29 cellular contexts compared by ENCODE assay signal in genomic region chr1:245867724-245868123, GRCh38.
"Had no signal": no experiment of that assay in that cellular context is flagged by ENCODE, and none has a peak within 500 bp of the region (broad histone marks: within the 10 kb centered on the region; RNA-seq: fewer than 3 reads in every experiment).

No MANE protein-coding gene starts in this region.

- H3K4me3 ChIP-seq: lower lobe of right lung, neural progenitor cell, psoas muscle, skin epidermis, suprapubic skin, thoracic aorta, tibial artery, upper lobe of right lung, uterus had no signal

- H3K36me3 ChIP-seq: neural progenitor cell, neutrophil, thoracic aorta, tibial artery, uterus had no signal

- H3K27ac Mint-ChIP-seq: immature natural killer cell; naive thymus-derived CD8-positive, alpha-beta T cell; neural progenitor cell; stimulated activated naive CD8-positive, alpha-beta T cell treated with anti-CD3 and anti-CD28 coated beads, Interleukin-15, Interleukin-2, amounts not matched to agents 100 ng/mL and 50 ng/mL, for 24 hours had no signal

- H3K4me1 Mint-ChIP-seq: immature natural killer cell had no signal

- H3K4me3 Mint-ChIP-seq: immature natural killer cell; naive thymus-derived CD8-positive, alpha-beta T cell; nephron; neural progenitor cell; stimulated activated naive CD8-positive, alpha-beta T cell treated with anti-CD3 and anti-CD28 coated beads, Interleukin-15, Interleukin-2, amounts not matched to agents 100 ng/mL and 50 ng/mL, for 24 hours had no signal

- H3K36me3 Mint-ChIP-seq: neural progenitor cell had no signal

- FAIRE-seq: islet of Langerhans, kidney had no signal

- H3K27me3 ChIP-seq: neural progenitor cell, neutrophil, suprapubic skin, tibial artery, upper lobe of right lung, uterus had no signal

- ATAC-seq: lower lobe of right lung; naive thymus-derived CD8-positive, alpha-beta T cell; psoas muscle; sciatic nerve; upper lobe of right lung had no signal

- H3K4me1 ChIP-seq: lower lobe of right lung, neural progenitor cell, parathyroid adenoma, psoas muscle, suprapubic skin, tibial artery, upper lobe of right lung, uterus had no signal

- H3K9me3 Mint-ChIP-seq: immature natural killer cell; naive thymus-derived CD8-positive, alpha-beta T cell; nephron; neural progenitor cell; stimulated activated naive CD8-positive, alpha-beta T cell treated with anti-CD3 and anti-CD28 coated beads, Interleukin-15, Interleukin-2, amounts not matched to agents 100 ng/mL and 50 ng/mL, for 24 hours had no signal

- H3K9me3 ChIP-seq: lower lobe of right lung, neutrophil, psoas muscle, suprapubic skin, thoracic aorta, tibial artery, upper lobe of right lung, uterus had no signal

- H3K27me3 Mint-ChIP-seq: naive thymus-derived CD8-positive, alpha-beta T cell; stimulated activated naive CD8-positive, alpha-beta T cell treated with anti-CD3 and anti-CD28 coated beads, Interleukin-15, Interleukin-2, amounts not matched to agents 100 ng/mL and 50 ng/mL, for 24 hours had no signal

- DNase-seq: head of caudate nucleus; hypothalamus; immature natural killer cell; kidney; lower lobe of right lung; mammary epithelial cell; mesenchymal stem cell; naive thymus-derived CD8-positive, alpha-beta T cell; occipital lobe; psoas muscle; stimulated activated CD4-positive, alpha-beta T cell treated with anti-CD3 and anti-CD28 coated beads, Interleukin-12 subunit alpha, Interleukin-12 subunit beta, amount 100 ng/mL, for 4 hours; stimulated activated CD4-positive, alpha-beta T cell treated with anti-CD3 and anti-CD28 coated beads, Interleukin-15, amount 100 ng/mL, for 24 hours; stimulated activated CD4-positive, alpha-beta T cell treated with anti-CD3 and anti-CD28 coated beads, Interleukin-2, amount 100 ng/mL, for 24 hours; stimulated activated CD4-positive, alpha-beta T cell treated with anti-CD3 and anti-CD28 coated beads, Interleukin-4, amount 100 ng/mL, for 1 hour; stimulated activated naive CD4-positive, alpha-beta T cell; tibial artery; trophoblast cell; upper lobe of right lung; uterus had no signal

- H3K27ac ChIP-seq: lower lobe of right lung, neural progenitor cell, neutrophil, parathyroid adenoma, psoas muscle, skin epidermis, suprapubic skin, thoracic aorta, tibial artery, upper lobe of right lung, uterus had no signal
